ENCODE assay signal across 9 cellular contexts in the genomic region with DNA sequence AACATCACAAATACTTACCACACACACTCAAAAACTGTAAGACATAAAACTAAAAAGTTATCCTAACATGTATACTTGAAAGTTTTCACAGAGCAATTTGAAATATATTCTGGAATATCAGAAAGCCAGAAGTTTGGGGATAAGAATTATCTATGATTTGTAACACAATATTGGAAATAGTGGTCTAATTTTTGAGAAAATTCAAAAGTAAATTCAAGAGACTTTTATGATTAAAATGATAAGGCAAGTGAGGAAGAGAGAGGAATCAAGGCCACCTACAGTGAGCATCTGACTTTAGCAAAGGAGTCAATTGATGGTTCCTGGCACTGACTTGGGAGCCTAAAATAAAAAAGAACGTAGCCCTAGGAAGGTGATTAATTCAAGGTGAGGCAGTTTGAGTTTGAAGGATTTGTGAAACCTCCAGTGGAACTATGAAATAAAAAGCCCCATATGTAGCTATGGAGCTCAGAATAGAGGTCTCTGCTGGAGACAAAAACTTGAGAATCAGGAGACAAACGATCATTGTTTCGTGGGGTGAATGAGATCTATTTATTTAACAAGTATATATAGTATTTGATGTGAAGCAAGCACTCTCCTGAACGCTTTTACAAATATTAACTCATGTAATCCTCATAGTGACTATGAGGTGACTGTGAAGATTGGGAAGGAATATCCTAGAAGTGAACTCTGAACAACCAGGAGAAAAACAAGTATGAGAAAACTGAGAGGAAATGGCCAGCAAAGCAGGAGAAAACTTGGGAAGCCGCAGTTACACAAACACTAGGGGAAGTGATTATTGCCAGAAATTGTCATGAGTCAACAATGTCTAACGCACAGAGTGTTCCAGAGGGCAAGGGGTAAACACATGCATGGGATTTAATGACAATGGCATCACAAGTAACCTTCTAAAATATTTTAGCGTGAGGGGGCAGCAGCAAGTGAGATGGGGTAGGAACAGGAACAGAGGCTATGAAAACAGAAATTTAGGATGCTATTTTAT. TPM values are rescaled to one million over a fixed set of nuclear protein-coding genes. Genes with fewer than 3 reads are reported as not detected.
A peak's percentile ranks its signal among the peaks of the same experiment; 100 is the strongest.
DNase-seq lines count a peak whose midpoint lies in the region; ATAC-seq and TF ChIP-seq lines count a peak whose summit lies in the region.
"Had no signal": no experiment of that assay in that cellular context is flagged by ENCODE, and none has a peak within 500 bp of the region (broad histone marks: within the 10 kb centered on the region; RNA-seq: fewer than 3 reads in every experiment).

No MANE protein-coding gene starts in this region.

- CTCF ChIA-PET in WTC11 (lab: Charles Lee), result interaction anchor here (1.1 kb wide), 1 partner anchor 42 kb away, joined by 5 read pairs; no protein-coding TSS in a partner anchor

- POLR2A ChIA-PET in WTC11 (lab: Charles Lee), result no interaction called here

- H3K4me3 Mint-ChIP-seq in WTC11, result no peak overlapping the region

- intact Hi-C loops in heart right ventricle (cut with DNase I), result no loop called here
- intact Hi-C loops in gastrocnemius medialis (cut with DNase I; ENCODE audit: low total_unique reads), result no loop called here

- no peaks in the 10 kb centered on the region for H3K27me3 Mint-ChIP-seq in WTC11 (ENCODE audit: low read depth)

- H3K9me3 Mint-ChIP-seq in WTC11, result peaks cover 19% of the 10 kb centered on the region

- H3K4me3 ChIP-seq in heart right ventricle (no peak overlapping the region), gastrocnemius medialis (peak overlapping the region in 2 of 4 donors; percentile 1 to 10)

- peaks cover 0 to 60% (median 13%) of the 10 kb centered on the region in 9 donors for H3K4me1 ChIP-seq in heart right ventricle
- H3K4me1 ChIP-seq in gastrocnemius medialis, result peaks cover 7 to 15% of the 10 kb centered on the region in 2 donors

- H3K27ac ChIP-seq in heart right ventricle (peak overlapping the region; percentile 24 to 87 (median 67)), gastrocnemius medialis (peak overlapping the region; percentile 75 to 85 (median 78))

- no peak for TF ChIP-seq CTCF in WTC11 (IDR thresholded peaks at IDR 0.05)
- no peak for TF ChIP-seq CTCF in heart right ventricle (IDR thresholded peaks at IDR 0.05)
- no peak for TF ChIP-seq CTCF in gastrocnemius medialis (IDR thresholded peaks at IDR 0.05 in 4 of 5, conservative IDR thresholded peaks at IDR 0.05 in 1 of 5)

- H3K36me3 Mint-ChIP-seq in WTC11, result peaks cover 21% of the 10 kb centered on the region

- TF ChIP-seq POLR2A in gastrocnemius medialis (IDR thresholded peaks at IDR 0.05), result peak; percentile 20 to 57

- H3K4me1 Mint-ChIP-seq in WTC11, result peaks cover 33% of the 10 kb centered on the region

- H3K27ac Mint-ChIP-seq in WTC11, result peak overlapping the region; percentile 4; the same call in 1 of the 2 replicates

- no peak for ATAC-seq in WTC11
- ATAC-seq in heart right ventricle, result peak in 7 of 8 donors; percentile 47 to 94 (median 81)
- ATAC-seq in gastrocnemius medialis, result peak; percentile 95 to 97

- in situ Hi-C loops in gastrocnemius medialis (cut with MboI; ENCODE audit: low sequenced_read_pairs in 4 of 4), result loop anchor here in 1 of 4 donors (25.0 kb wide), 1 partner anchor 1446 kb away; no protein-coding TSS in a partner anchor

- no peaks in the 10 kb centered on the region for H3K27me3 ChIP-seq in heart right ventricle
- H3K27me3 ChIP-seq in gastrocnemius medialis, result no peaks in the 10 kb centered on the region

- DNase-seq in EL (peak; percentile 91), WTC11 (ENCODE audit: low spot score) (no peak), heart right ventricle (peak in 1 of 2 donors; percentile 25), gastrocnemius medialis (peak; percentile 35 to 43), NCI-H1092 treated with DMSO at 0.1 percent for 48 hours (lab: John Stamatoyannopoulos, UW) (no peak), NCI-H1092 (lab: John Stamatoyannopoulos, UW) (no peak), NCI-H2171 treated with DMSO at 0.1 percent for 48 hours (lab: John Stamatoyannopoulos, UW) (no peak)
- no peak for DNase-seq in stimulated activated CD4-positive, alpha-beta T cell treated with anti-CD3 and anti-CD28 coated beads, Interleukin-12 subunit alpha, Interleukin-12 subunit beta, amount 100 ng/mL, for 4 hours

- peaks cover 0 to 8% (median 0%) of the 10 kb centered on the region in 9 donors for H3K36me3 ChIP-seq in heart right ventricle
- H3K36me3 ChIP-seq in gastrocnemius medialis, result no peaks in the 10 kb centered on the region

- WGBS in heart right ventricle, 2 donors, result 39 to 40% methylated on average over 7 of the region's 7 CpGs

- peaks cover 0 to 20% (median 3%) of the 10 kb centered on the region in 11 donors for H3K9me3 ChIP-seq in heart right ventricle
- no peaks in the 10 kb centered on the region for H3K9me3 ChIP-seq in gastrocnemius medialis

TF ChIP-seq in WTC11, 78 proteins besides CTCF, POLR2A, EP300 and RAD21:
- TF ChIP-seq, protein P1, sequence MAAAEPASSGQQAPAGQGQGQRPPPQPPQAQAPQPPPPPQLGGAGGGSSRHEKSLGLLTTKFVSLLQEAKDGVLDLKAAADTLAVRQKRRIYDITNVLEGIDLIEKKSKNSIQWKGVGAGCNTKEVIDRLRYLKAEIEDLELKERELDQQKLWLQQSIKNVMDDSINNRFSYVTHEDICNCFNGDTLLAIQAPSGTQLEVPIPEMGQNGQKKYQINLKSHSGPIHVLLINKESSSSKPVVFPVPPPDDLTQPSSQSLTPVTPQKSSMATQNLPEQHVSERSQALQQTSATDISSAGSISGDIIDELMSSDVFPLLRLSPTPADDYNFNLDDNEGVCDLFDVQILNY (CRISPR knock-in tag; IDR thresholded peaks at IDR 0.05), result no peak
- TF ChIP-seq, protein P2, sequence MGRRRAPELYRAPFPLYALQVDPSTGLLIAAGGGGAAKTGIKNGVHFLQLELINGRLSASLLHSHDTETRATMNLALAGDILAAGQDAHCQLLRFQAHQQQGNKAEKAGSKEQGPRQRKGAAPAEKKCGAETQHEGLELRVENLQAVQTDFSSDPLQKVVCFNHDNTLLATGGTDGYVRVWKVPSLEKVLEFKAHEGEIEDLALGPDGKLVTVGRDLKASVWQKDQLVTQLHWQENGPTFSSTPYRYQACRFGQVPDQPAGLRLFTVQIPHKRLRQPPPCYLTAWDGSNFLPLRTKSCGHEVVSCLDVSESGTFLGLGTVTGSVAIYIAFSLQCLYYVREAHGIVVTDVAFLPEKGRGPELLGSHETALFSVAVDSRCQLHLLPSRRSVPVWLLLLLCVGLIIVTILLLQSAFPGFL (CRISPR knock-in tag; IDR thresholded peaks at IDR 0.05; ENCODE audit: borderline replicate concordance), result no peak
- TF ChIP-seq, protein P3, sequence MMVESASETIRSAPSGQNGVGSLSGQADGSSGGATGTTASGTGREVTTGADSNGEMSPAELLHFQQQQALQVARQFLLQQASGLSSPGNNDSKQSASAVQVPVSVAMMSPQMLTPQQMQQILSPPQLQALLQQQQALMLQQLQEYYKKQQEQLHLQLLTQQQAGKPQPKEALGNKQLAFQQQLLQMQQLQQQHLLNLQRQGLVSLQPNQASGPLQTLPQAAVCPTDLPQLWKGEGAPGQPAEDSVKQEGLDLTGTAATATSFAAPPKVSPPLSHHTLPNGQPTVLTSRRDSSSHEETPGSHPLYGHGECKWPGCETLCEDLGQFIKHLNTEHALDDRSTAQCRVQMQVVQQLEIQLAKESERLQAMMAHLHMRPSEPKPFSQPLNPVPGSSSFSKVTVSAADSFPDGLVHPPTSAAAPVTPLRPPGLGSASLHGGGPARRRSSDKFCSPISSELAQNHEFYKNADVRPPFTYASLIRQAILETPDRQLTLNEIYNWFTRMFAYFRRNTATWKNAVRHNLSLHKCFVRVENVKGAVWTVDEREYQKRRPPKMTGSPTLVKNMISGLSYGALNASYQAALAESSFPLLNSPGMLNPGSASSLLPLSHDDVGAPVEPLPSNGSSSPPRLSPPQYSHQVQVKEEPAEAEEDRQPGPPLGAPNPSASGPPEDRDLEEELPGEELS (CRISPR knock-in tag; IDR thresholded peaks at IDR 0.05), result no peak
- TF ChIP-seq GABPB1 (CRISPR knock-in tag; IDR thresholded peaks at IDR 0.05) (peak; percentile 90), TP53 (CRISPR knock-in tag; IDR thresholded peaks at IDR 0.05) (no peak), CREB1 (CRISPR knock-in tag; IDR thresholded peaks at IDR 0.05) (no peak)
- TF ChIP-seq, protein P4, sequence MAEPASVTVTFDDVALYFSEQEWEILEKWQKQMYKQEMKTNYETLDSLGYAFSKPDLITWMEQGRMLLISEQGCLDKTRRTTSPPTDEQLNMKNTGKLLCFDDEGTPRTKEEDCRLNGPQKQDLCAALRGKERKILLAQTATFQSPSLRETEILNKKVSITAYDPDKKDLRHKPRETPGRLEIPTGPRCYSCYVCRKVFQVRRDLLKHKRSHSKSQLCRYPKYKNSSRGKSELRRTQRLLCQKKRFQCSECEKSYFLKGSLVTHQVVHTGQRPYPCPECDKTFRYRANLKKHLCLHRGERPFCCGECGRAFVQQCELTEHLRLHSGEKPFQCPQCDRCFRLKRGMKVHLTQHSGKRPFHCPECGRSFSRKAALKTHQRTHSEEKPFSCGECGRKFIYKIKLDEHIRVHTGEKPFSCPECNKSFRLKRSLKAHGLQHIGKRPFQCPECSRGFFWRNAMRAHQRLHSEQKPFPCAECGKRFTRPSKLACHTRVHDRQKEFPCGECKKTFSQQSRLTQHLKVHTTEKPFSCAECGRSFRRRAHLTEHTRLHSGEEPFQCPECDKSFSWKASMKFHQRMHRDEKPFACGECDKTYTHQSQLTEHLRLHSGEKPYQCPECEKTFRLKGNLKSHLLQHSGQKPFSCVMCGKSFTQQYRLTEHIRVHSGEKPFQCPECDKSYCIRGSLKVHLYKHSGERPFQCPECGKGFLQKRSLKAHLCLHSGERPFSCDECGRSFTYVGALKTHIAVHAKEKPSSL (CRISPR knock-in tag; conservative IDR thresholded peaks at IDR 0.05), result no peak

RNA-seq across cellular contexts. Expression of a gene that starts 12.8 kb away (rescaled TPM):
- 8.4 to 10.2 TPM (median 8.9 TPM) in 3 replicates for total RNA-seq in WTC11 (2021)
- total RNA-seq in heart right ventricle, result 10 to 100 TPM; 12.6 to 51.0 (median 19.3) TPM
- polyA plus RNA-seq in heart right ventricle, result 10 to 100 TPM; 27.1 to 32.0 TPM
- total RNA-seq in gastrocnemius medialis, result 10 to 100 TPM; 30.7 to 91.5 (median 54.7) TPM
- total RNA-seq: T-helper 1 cell treated with Interleukin-12 subunit alpha and Interleukin-12 subunit beta and Interleukin-4 antibody, amounts not matched to agents 30 ng/mL and 1 ng/mL, for 36 hours had no signal

Comparison
In these comparisons a context has a peak if more than half of its experiments do, and no peak if none do; other contexts are left out.
1. DNase-seq: peak in EL (single experiment) and gastrocnemius medialis (2 of 2); none in WTC11 (single experiment), NCI-H1092 treated with DMSO at 0.1 percent for 48 hours (single experiment), stimulated activated CD4-positive, alpha-beta T cell treated with anti-CD3 and anti-CD28 coated beads, Interleukin-12 subunit alpha, Interleukin-12 subunit beta, amount 100 ng/mL, for 4 hours (single experiment), NCI-H1092 (single experiment) and NCI-H2171 treated with DMSO at 0.1 percent for 48 hours (single experiment).